26 cellular contexts compared by ENCODE assay signal in genomic region chr5:174692381-174692780, GRCh38. TPM values are rescaled to one million over a fixed set of nuclear protein-coding genes. Genes with fewer than 3 reads are reported as not detected.
A peak's percentile ranks its signal among the peaks of the same experiment; 100 is the strongest.
DNase-seq lines count a peak whose midpoint lies in the region; ATAC-seq and TF ChIP-seq lines count a peak whose summit lies in the region.
"Had no signal": no experiment of that assay in that cellular context is flagged by ENCODE, and none has a peak within 500 bp of the region (broad histone marks: within the 10 kb centered on the region; RNA-seq: fewer than 3 reads in every experiment).

No MANE protein-coding gene starts in this region.

- no peak overlapping the region for H3K27ac Mint-ChIP-seq in CD8-positive, alpha-beta memory T cell
- H3K27ac Mint-ChIP-seq in endodermal cell (peak overlapping the region; percentile 87), neural progenitor cell (peak overlapping the region; percentile 92)
- H3K27ac Mint-ChIP-seq: activated CD4-positive, alpha-beta T cell treated with anti-CD3 and anti-CD28 coated beads for 36 hours; activated naive CD4-positive, alpha-beta T cell treated with anti-CD3 and anti-CD28 coated beads, Interleukin-2, amount 50 U/mL, for 24 hours; CD14-positive monocyte; memory B cell; natural killer cell had no signal

- no peak overlapping the region for H3K27ac ChIP-seq in CD8-positive, alpha-beta memory T cell (ENCODE audit: low read depth, low read length)
- H3K27ac ChIP-seq in HUES6 (ENCODE audit: low read depth, low read length): peak overlapping the region; percentile 66; the same call in 1 of the 2 replicates
- peak overlapping the region; percentile 77 for H3K27ac ChIP-seq in endodermal cell (ENCODE audit: low read depth, low read length)
- H3K27ac ChIP-seq in neural progenitor cell: peak overlapping the region; percentile 57
- no peak overlapping the region for H3K27ac ChIP-seq in OCI-LY7 (ENCODE audit: low read depth, low read length, poor library complexity, severe bottlenecking)
- no peak overlapping the region for H3K27ac ChIP-seq in coronary artery
- H3K27ac ChIP-seq: foreskin keratinocyte had no signal

- H2AFZ ChIP-seq in neural progenitor cell (replicated peaks): peak overlapping the region; percentile 17
- H2AFZ ChIP-seq in OCI-LY7 (ENCODE audit: low read length): no peak overlapping the region

- H3K9ac ChIP-seq in HUES6 (ENCODE audit: low read length) (peak overlapping the region; percentile 54), endodermal cell (ENCODE audit: extremely low read depth, low read length, poor library complexity, severe bottlenecking) (no peak overlapping the region), neural progenitor cell (no peak overlapping the region)

- H3K4me3 ChIP-seq in CD8-positive, alpha-beta memory T cell (ENCODE audit: low read length): no peak overlapping the region
- H3K4me3 ChIP-seq in HUES6 (ENCODE audit: low read depth, low read length) (peak overlapping the region; percentile 48), endodermal cell (ENCODE audit: low read length) (peak overlapping the region; percentile 73), neural progenitor cell (peak overlapping the region; percentile 32), OCI-LY7 (ENCODE audit: low read depth, low read length, poor library complexity, severe bottlenecking) (no peak overlapping the region), coronary artery (no peak overlapping the region)

- peaks cover 42 to 66% of the 10 kb centered on the region in 2 donors for H3K27me3 Mint-ChIP-seq in CD8-positive, alpha-beta memory T cell
- H3K27me3 Mint-ChIP-seq in endodermal cell (ENCODE audit: insufficient read depth): peaks cover 73% of the 10 kb centered on the region
- peaks cover 42% of the 10 kb centered on the region for H3K27me3 Mint-ChIP-seq in neural progenitor cell (ENCODE audit: insufficient read depth, low read depth)

- no peak for DNase-seq in CD8-positive, alpha-beta memory T cell
- DNase-seq in endodermal cell (peak; percentile 63), neural progenitor cell (ENCODE audit: low spot score) (peak; percentile 24), OCI-LY7 (ENCODE audit: low spot score) (no peak), coronary artery (ENCODE audit: low spot score) (no peak)
- DNase-seq: activated CD4-positive, alpha-beta T cell treated with anti-CD3 and anti-CD28 coated beads for 36 hours; cerebellar nuclear complex; effector CD8-positive, alpha-beta T cell; foreskin keratinocyte; HCEC 1CT; Kasumi-1; natural killer cell; NCI-H1092; NCI-H2029 treated with DMSO at 0.1 percent for 48 hours; NCI-H446; OCI-M1; posterior cingulate gyrus; Right ventricle myocardium superior; substantia nigra had no signal

- WGBS in endodermal cell (ENCODE audit: insufficient coverage in 1 of 2, insufficient read length in 1 of 2), 2 experiments: 13 to 14% methylated on average over 9 to 12 of the region's 12 CpGs

- H3K9me3 ChIP-seq in CD8-positive, alpha-beta memory T cell (ENCODE audit: low read length): no peaks in the 10 kb centered on the region
- H3K9me3 ChIP-seq in HUES6 (ENCODE audit: control insufficient read depth, insufficient read depth, low read depth, low read length): no peaks in the 10 kb centered on the region
- H3K9me3 ChIP-seq in endodermal cell (ENCODE audit: control insufficient read depth, low read length): no peaks in the 10 kb centered on the region
- no peaks in the 10 kb centered on the region for H3K9me3 ChIP-seq in neural progenitor cell (ENCODE audit: low read depth)
- no peaks in the 10 kb centered on the region for H3K9me3 ChIP-seq in OCI-LY7 (ENCODE audit: low read length)

- no peaks in the 10 kb centered on the region for H3K9me2 ChIP-seq in OCI-LY7 (ENCODE audit: insufficient read depth, low read length)

- peaks cover 0 to 3% (median 0%) of the 10 kb centered on the region in 5 donors for H3K9me3 Mint-ChIP-seq in CD8-positive, alpha-beta memory T cell
- H3K9me3 Mint-ChIP-seq in endodermal cell: no peaks in the 10 kb centered on the region
- no peaks in the 10 kb centered on the region for H3K9me3 Mint-ChIP-seq in neural progenitor cell
- H3K9me3 Mint-ChIP-seq: activated naive CD4-positive, alpha-beta T cell treated with anti-CD3 and anti-CD28 coated beads, Interleukin-2, amount 50 U/mL, for 24 hours; memory B cell; natural killer cell had no signal

- no peaks in the 10 kb centered on the region for H3K4me1 ChIP-seq in CD8-positive, alpha-beta memory T cell (ENCODE audit: insufficient read depth, low read length)
- H3K4me1 ChIP-seq in HUES6 (ENCODE audit: control insufficient read depth, insufficient read depth, low read length): peaks cover 53% of the 10 kb centered on the region
- H3K4me1 ChIP-seq in endodermal cell (ENCODE audit: control insufficient read depth, insufficient read depth, low read length): peaks cover 5% of the 10 kb centered on the region
- peaks cover 36% of the 10 kb centered on the region for H3K4me1 ChIP-seq in neural progenitor cell
- no peaks in the 10 kb centered on the region for H3K4me1 ChIP-seq in OCI-LY7 (ENCODE audit: insufficient read depth, low read length, poor library complexity, severe bottlenecking)
- H3K4me1 ChIP-seq: foreskin keratinocyte had no signal

- H3K4me2 ChIP-seq in neural progenitor cell (peak overlapping the region; percentile 75), OCI-LY7 (ENCODE audit: low read length) (no peak overlapping the region)

- H3K79me2 ChIP-seq in neural progenitor cell (ENCODE audit: low read depth) (no peaks in the 10 kb centered on the region), OCI-LY7 (ENCODE audit: insufficient read depth, low read depth, low read length) (no peaks in the 10 kb centered on the region)

- BruUV-seq in OCI-LY7 (replicated peaks; lab: Mats Ljungman, UMichigan): no TSS peak

- no peaks in the 10 kb centered on the region for H3K36me3 Mint-ChIP-seq in CD8-positive, alpha-beta memory T cell
- H3K36me3 Mint-ChIP-seq in endodermal cell (ENCODE audit: low read depth): no peaks in the 10 kb centered on the region
- H3K36me3 Mint-ChIP-seq in neural progenitor cell: no peaks in the 10 kb centered on the region
- H3K36me3 Mint-ChIP-seq: activated naive CD4-positive, alpha-beta T cell treated with anti-CD3 and anti-CD28 coated beads, Interleukin-2, amount 50 U/mL, for 24 hours; CD14-positive monocyte; memory B cell; natural killer cell had no signal

- peaks cover 0 to 11% (median 5%) of the 10 kb centered on the region in 3 donors for H3K4me1 Mint-ChIP-seq in CD8-positive, alpha-beta memory T cell
- peaks cover 46% of the 10 kb centered on the region for H3K4me1 Mint-ChIP-seq in endodermal cell
- peaks cover 79% of the 10 kb centered on the region for H3K4me1 Mint-ChIP-seq in neural progenitor cell
- H3K4me1 Mint-ChIP-seq: memory B cell had no signal

- POLR2A ChIA-PET in CD8-positive, alpha-beta memory T cell (lab: Charles Lee): no interaction called here
- POLR2A ChIA-PET in OCI-LY7 (lab: Charles Lee): no interaction called here

- H3K36me3 ChIP-seq in CD8-positive, alpha-beta memory T cell (ENCODE audit: insufficient read depth, low read length): no peaks in the 10 kb centered on the region
- H3K36me3 ChIP-seq in HUES6 (ENCODE audit: control insufficient read depth, insufficient read depth, low read length) (no peaks in the 10 kb centered on the region), endodermal cell (ENCODE audit: control insufficient read depth, insufficient read depth, low read length) (no peaks in the 10 kb centered on the region), neural progenitor cell (no peaks in the 10 kb centered on the region), OCI-LY7 (ENCODE audit: insufficient read depth, low read length) (no peaks in the 10 kb centered on the region)

- H4K20me1 ChIP-seq in neural progenitor cell (ENCODE audit: low read depth) (peaks cover 8% of the 10 kb centered on the region), OCI-LY7 (ENCODE audit: insufficient read depth, low read length) (no peaks in the 10 kb centered on the region)

- H3K27me3 ChIP-seq in CD8-positive, alpha-beta memory T cell (ENCODE audit: insufficient read depth, low read length, poor library complexity, severe bottlenecking): peaks cover 16% of the 10 kb centered on the region
- H3K27me3 ChIP-seq in HUES6 (ENCODE audit: control insufficient read depth, insufficient read depth, low read length) (peaks cover 41% of the 10 kb centered on the region), endodermal cell (ENCODE audit: control insufficient read depth, insufficient read depth, low read length, poor library complexity, severe bottlenecking) (peaks cover 61% of the 10 kb centered on the region), neural progenitor cell (peaks cover 44% of the 10 kb centered on the region)

- H3F3A ChIP-seq in neural progenitor cell (ENCODE audit: low read depth): peaks cover 39% of the 10 kb centered on the region

- CTCF ChIA-PET in CD8-positive, alpha-beta memory T cell (lab: Charles Lee): no interaction called here
- CTCF ChIA-PET in OCI-LY7 (lab: Charles Lee; ENCODE audit: unreplicated experiment): no interaction called here

- intact Hi-C loops in OCI-LY7 (cut with micrococcal nuclease; ENCODE audit: unreplicated experiment): no loop called here

- TF ChIP-seq CTCF in endodermal cell (conservative IDR thresholded peaks at IDR 0.05) (no peak), neural progenitor cell (IDR thresholded peaks at IDR 0.05) (no peak), OCI-LY7 (conservative IDR thresholded peaks at IDR 0.05; ENCODE audit: low read length) (no peak), coronary artery (IDR thresholded peaks at IDR 0.05) (no peak)

- peak overlapping the region in 5 of 7 donors; percentile 4 to 63 (median 30) for H3K4me3 Mint-ChIP-seq in CD8-positive, alpha-beta memory T cell
- H3K4me3 Mint-ChIP-seq in endodermal cell: peak overlapping the region; percentile 46
- peak overlapping the region; percentile 71 for H3K4me3 Mint-ChIP-seq in neural progenitor cell
- H3K4me3 Mint-ChIP-seq: activated CD4-positive, alpha-beta T cell treated with anti-CD3 and anti-CD28 coated beads for 36 hours; activated naive CD4-positive, alpha-beta T cell treated with anti-CD3 and anti-CD28 coated beads, Interleukin-2, amount 50 U/mL, for 24 hours; memory B cell; natural killer cell had no signal

- ATAC-seq in HG02840 (IDR thresholded peaks at IDR 0.05; ENCODE audit: low FRiP score, unreplicated experiment) (no peak), HG02981 (IDR thresholded peaks at IDR 0.05; ENCODE audit: unreplicated experiment) (no peak)
- ATAC-seq: activated CD4-positive, alpha-beta T cell treated with anti-CD3 and anti-CD28 coated beads for 36 hours; foreskin keratinocyte; natural killer cell had no signal

RNA-seq across cellular contexts. Expression of gene MSX2, which starts 32.0 kb away (rescaled TPM):
- total RNA-seq in CD8-positive, alpha-beta memory T cell: not detected
- polyA plus RNA-seq in CD8-positive, alpha-beta memory T cell: not detected
- total RNA-seq in endodermal cell: 10 to 100 TPM in 1 of 2 donors, 1 to 10 TPM in 1; 4.2 to 20.0 TPM
- polyA plus RNA-seq in endodermal cell (2013, experiment 1 of 2): 53.7 TPM
- polyA plus RNA-seq in endodermal cell (2013, experiment 2 of 2): 58.1 TPM
- total RNA-seq in neural progenitor cell (ENCODE audit: low replicate concordance): 0.30 and 0.93 TPM in 2 replicates
- not detected in 2 replicates for total RNA-seq in OCI-LY7 (2014; rRNA removed; shearing (Covaris generic))
- not detected in 2 replicates for total RNA-seq in OCI-LY7 (2022)
- total RNA-seq: activated CD4-positive, alpha-beta T cell treated with anti-CD3 and anti-CD28 coated beads for 36 hours; activated CD8-positive, alpha-beta memory T cell treated with anti-CD3 and anti-CD28 coated beads for 36 hours had no signal

Comparison
In these comparisons a context has a peak if more than half of its experiments do, and no peak if none do; other contexts are left out.
1. DNase-seq: peak in endodermal cell (single experiment) and neural progenitor cell (single experiment); none in CD8-positive, alpha-beta memory T cell (0 of 5), OCI-LY7 (single experiment) and coronary artery (single experiment).
2. H3K27ac ChIP-seq: peak in HUES6 (single experiment), endodermal cell (single experiment) and neural progenitor cell (single experiment); none in CD8-positive, alpha-beta memory T cell (single experiment), OCI-LY7 (single experiment) and coronary artery (0 of 2).
3. H3K4me3 ChIP-seq: peak in HUES6 (single experiment), endodermal cell (single experiment) and neural progenitor cell (single experiment); none in CD8-positive, alpha-beta memory T cell (single experiment), OCI-LY7 (single experiment) and coronary artery (single experiment).
4. H3K27ac Mint-ChIP-seq: peak in endodermal cell (single experiment) and neural progenitor cell (single experiment); none in CD8-positive, alpha-beta memory T cell (0 of 8).
5. Peak in every context shown above with its lines, with median percentiles within 50 percentile points of each other: H3K4me3 Mint-ChIP-seq.